Comparison of ENCODE assay signal across 8 cellular contexts in the genomic region with DNA sequence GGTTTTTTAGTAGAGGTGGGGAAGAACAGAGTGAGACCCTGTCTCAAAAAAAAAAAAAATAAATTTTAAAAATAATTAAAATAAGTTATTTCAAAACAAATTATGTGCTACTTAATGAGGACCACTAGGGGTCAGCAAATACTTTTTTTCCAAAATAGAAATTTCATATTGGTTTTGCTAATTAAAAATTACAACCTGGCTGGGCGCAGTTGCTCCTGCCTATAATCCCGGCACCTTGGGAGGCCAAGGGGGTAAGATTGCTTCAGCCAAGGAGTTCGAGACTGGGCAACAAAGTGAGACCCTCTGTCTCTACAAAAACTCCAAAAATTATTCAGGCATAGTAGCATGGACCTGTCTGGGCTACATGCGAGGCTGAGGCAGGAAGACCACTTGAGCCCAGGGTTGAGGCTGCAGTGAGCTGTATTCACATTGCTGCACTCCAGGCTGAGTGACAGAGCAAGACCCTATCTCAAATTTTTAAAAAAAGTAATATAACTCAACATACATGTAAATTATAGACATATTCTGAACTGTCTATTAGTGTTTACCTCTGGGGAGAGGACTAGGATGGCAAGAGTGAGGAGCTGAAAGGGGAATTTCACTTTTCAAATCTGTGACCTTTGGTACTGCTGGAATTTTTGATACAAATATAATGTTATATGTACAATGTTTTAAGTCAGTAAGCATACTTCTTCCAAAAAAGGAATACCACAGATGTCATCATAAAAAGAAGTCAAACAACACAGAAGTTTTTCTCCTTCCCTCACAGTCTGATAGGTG. TPM values are rescaled to one million over a fixed set of nuclear protein-coding genes. Genes with fewer than 3 reads are reported as not detected.
A peak's percentile ranks its signal among the peaks of the same experiment; 100 is the strongest.
DNase-seq lines count a peak whose midpoint lies in the region; ATAC-seq and TF ChIP-seq lines count a peak whose summit lies in the region.

No MANE protein-coding gene starts in this region.

- no peak overlapping the region for H3K27ac ChIP-seq in CD4-positive, alpha-beta memory T cell (ENCODE audit: low read depth, low read length)
- no peak overlapping the region for H3K27ac ChIP-seq in adrenal gland

- H3K36me3 ChIP-seq in CD4-positive, alpha-beta memory T cell (ENCODE audit: insufficient read depth, low read length), result no peaks in the 10 kb centered on the region
- no peaks in the 10 kb centered on the region for H3K36me3 ChIP-seq in adrenal gland (replicated peaks in 1 of 2)

- no peaks in the 10 kb centered on the region for H3K4me1 Mint-ChIP-seq in CD4-positive, alpha-beta memory T cell

- H3K27me3 ChIP-seq in CD4-positive, alpha-beta memory T cell (ENCODE audit: insufficient read depth, low read length), result no peaks in the 10 kb centered on the region
- peaks cover 27% of the 10 kb centered on the region for H3K27me3 ChIP-seq in adrenal gland

- no peaks in the 10 kb centered on the region for H3K9me3 Mint-ChIP-seq in CD4-positive, alpha-beta memory T cell

- WGBS in adrenal gland, 4 donors, result 10 to 23% (median 12%) methylated on average over 4 of the region's 4 CpGs

- H3K4me3 Mint-ChIP-seq in CD4-positive, alpha-beta memory T cell, result no peak overlapping the region

- TF ChIP-seq POLR2A in adrenal gland (IDR thresholded peaks at IDR 0.05), result no peak

- ATAC-seq in HG02571 (IDR thresholded peaks at IDR 0.05; ENCODE audit: unreplicated experiment), result no peak

- TF ChIP-seq CTCF in adrenal gland (IDR thresholded peaks at IDR 0.05), result peak; percentile 44 to 72 (median 55)

- peaks cover 9 to 27% of the 10 kb centered on the region in 2 donors for H3K27me3 Mint-ChIP-seq in CD4-positive, alpha-beta memory T cell

- CTCF ChIA-PET in CD4-positive, alpha-beta memory T cell (lab: Charles Lee; ENCODE audit: partially characterized antibody), result interaction anchor here (0.6 to 1.8 kb wide), 2 partner anchors 140 to 1057 kb away, joined by 3 to 6 read pairs; no protein-coding TSS in a partner anchor
- CTCF ChIA-PET in HEK293T (lab: Yijun Ruan, JAX), result interaction anchor here (1.3 to 1.6 kb wide), 2 partner anchors 60 to 78 kb away, joined by 5 to 7 read pairs; no protein-coding TSS in a partner anchor

- intact Hi-C loops in CD4-positive, alpha-beta memory T cell (cut with micrococcal nuclease), result loop anchor here (1.0 to 10.0 kb wide), 2 partner anchors 65 to 291 kb away; partner anchors contain the start of gene TRAF7
- intact Hi-C loops in adrenal gland (cut with DNase I) (loop anchor here in 1 of 2 donors (5.0 kb wide), 1 partner anchor 68 kb away; no protein-coding TSS in a partner anchor), cardiac septum (cut with DNase I) (loop anchor here (2.0 kb wide), 1 partner anchor 67 kb away; no protein-coding TSS in a partner anchor)

- no peaks in the 10 kb centered on the region for H3K4me1 ChIP-seq in CD4-positive, alpha-beta memory T cell (ENCODE audit: insufficient read depth, low read length)
- H3K4me1 ChIP-seq in adrenal gland (replicated peaks in 1 of 2), result no peaks in the 10 kb centered on the region

- DNase-seq in CD4-positive, alpha-beta memory T cell, result peak in 4 of 5 donors; percentile 28 to 41 (median 34)
- DNase-seq in HS-5 (ENCODE audit: low read depth) (peak; percentile 20), adrenal gland (no peak), left kidney (ENCODE audit: low read depth, low spot score) (peak; percentile 64), cardiac septum (ENCODE audit: low spot score) (no peak), HEK293T (ENCODE audit: extremely low spot score) (no peak)
- DNase-seq in stimulated activated CD4-positive, alpha-beta T cell treated with anti-CD3 and anti-CD28 coated beads, Interleukin-12 subunit alpha, Interleukin-12 subunit beta, amount 100 ng/mL, for 4 hours, result no peak

- H3K9me3 ChIP-seq in CD4-positive, alpha-beta memory T cell (ENCODE audit: control insufficient read depth in 1 of 2, low read length in 2 of 2), result no peaks in the 10 kb centered on the region
- no peaks in the 10 kb centered on the region for H3K9me3 ChIP-seq in adrenal gland (replicated peaks in 1 of 3)

- POLR2A ChIA-PET in CD4-positive, alpha-beta memory T cell (lab: Charles Lee; ENCODE audit: partially characterized antibody), result no interaction called here
- POLR2A ChIA-PET in HEK293T (lab: Yijun Ruan, JAX), result interaction anchor here (0.8 to 1.4 kb wide), 2 partner anchors 60 to 101 kb away, joined by 3 to 10 read pairs; partner anchors contain the start of gene RPS2

- no peak overlapping the region for H3K4me3 ChIP-seq in CD4-positive, alpha-beta memory T cell (ENCODE audit: low read length in 2 of 2)
- H3K4me3 ChIP-seq in adrenal gland, result no peak overlapping the region

- peak overlapping the region in 1 of 7 donors; percentile 47 for H3K27ac Mint-ChIP-seq in CD4-positive, alpha-beta memory T cell

- H3K36me3 Mint-ChIP-seq in CD4-positive, alpha-beta memory T cell, result no peaks in the 10 kb centered on the region

TF ChIP-seq in HEK293T, 16 proteins besides CTCF, POLR2A, EP300 and RAD21:
- TF ChIP-seq L3MBTL2 (conservative IDR thresholded peaks at IDR 0.05) (no peak), SP1 (IDR thresholded peaks at IDR 0.05) (no peak), NFRKB (IDR thresholded peaks at IDR 0.05) (no peak), HDGF (IDR thresholded peaks at IDR 0.05; ENCODE audit: borderline replicate concordance) (no peak), ARNT (IDR thresholded peaks at IDR 0.05) (no peak), FOXA1 (IDR thresholded peaks at IDR 0.05) (no peak)
- TF ChIP-seq, protein P1, sequence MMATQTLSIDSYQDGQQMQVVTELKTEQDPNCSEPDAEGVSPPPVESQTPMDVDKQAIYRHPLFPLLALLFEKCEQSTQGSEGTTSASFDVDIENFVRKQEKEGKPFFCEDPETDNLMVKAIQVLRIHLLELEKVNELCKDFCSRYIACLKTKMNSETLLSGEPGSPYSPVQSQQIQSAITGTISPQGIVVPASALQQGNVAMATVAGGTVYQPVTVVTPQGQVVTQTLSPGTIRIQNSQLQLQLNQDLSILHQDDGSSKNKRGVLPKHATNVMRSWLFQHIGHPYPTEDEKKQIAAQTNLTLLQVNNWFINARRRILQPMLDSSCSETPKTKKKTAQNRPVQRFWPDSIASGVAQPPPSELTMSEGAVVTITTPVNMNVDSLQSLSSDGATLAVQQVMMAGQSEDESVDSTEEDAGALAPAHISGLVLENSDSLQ (IDR thresholded peaks at IDR 0.05), result no peak

RNA-seq across cellular contexts. Expression of gene MEIOB, which starts 8.1 kb away (rescaled TPM):
- not detected for total RNA-seq in CD4-positive, alpha-beta memory T cell
- polyA plus RNA-seq in CD4-positive, alpha-beta memory T cell, result not detected
- total RNA-seq in adrenal gland (under 1 TPM in 1 of 8 donors, not detected in 7; 0.23 TPM), cardiac septum (not detected)
- polyA plus RNA-seq in adrenal gland, result not detected

RNA-seq across cellular contexts. Expression of gene FAHD1, which starts 36.9 kb away (rescaled TPM):
- 1 to 10 TPM; 7.8 to 9.6 TPM for total RNA-seq in CD4-positive, alpha-beta memory T cell
- polyA plus RNA-seq in CD4-positive, alpha-beta memory T cell, result 10 to 100 TPM; 22.3 to 23.2 TPM
- total RNA-seq in adrenal gland (100 to 1,000 TPM in 1 of 8 donors, 10 to 100 TPM in 7; 38.7 to 140 (median 55.3) TPM), cardiac septum (20.5 TPM)
- 10 to 100 TPM; 15.2 to 60.4 (median 19.9) TPM for polyA plus RNA-seq in adrenal gland

RNA-seq across cellular contexts. Expression of gene HAGH, which starts 37.2 kb away (rescaled TPM):
- 10 to 100 TPM; 73.7 to 77.8 TPM for total RNA-seq in CD4-positive, alpha-beta memory T cell
- 10 to 100 TPM; 54.3 to 63.2 TPM for polyA plus RNA-seq in CD4-positive, alpha-beta memory T cell
- total RNA-seq in adrenal gland (100 to 1,000 TPM; 134 to 318 (median 186) TPM), cardiac septum (166 TPM)
- polyA plus RNA-seq in adrenal gland, result 100 to 1,000 TPM in 2 of 3 donors, 10 to 100 TPM in 1; 75.3 to 213 (median 138) TPM

RNA-seq across cellular contexts. Expression of gene HS3ST6, which starts 54.3 kb away (rescaled TPM):
- total RNA-seq in CD4-positive, alpha-beta memory T cell, result not detected
- polyA plus RNA-seq in CD4-positive, alpha-beta memory T cell, result not detected
- total RNA-seq in adrenal gland (not detected), cardiac septum (not detected)
- polyA plus RNA-seq in adrenal gland, result under 1 TPM in 1 of 3 donors, not detected in 2; 0.07 TPM

Comparison
In these comparisons a context has a peak if more than half of its experiments do, and no peak if none do; other contexts are left out.
1. DNase-seq: peak in CD4-positive, alpha-beta memory T cell (4 of 5), HS-5 (single experiment) and left kidney (single experiment); none in adrenal gland (0 of 7), stimulated activated CD4-positive, alpha-beta T cell treated with anti-CD3 and anti-CD28 coated beads, Interleukin-12 subunit alpha, Interleukin-12 subunit beta, amount 100 ng/mL, for 4 hours (single experiment), cardiac septum (single experiment) and HEK293T (single experiment).